Comparison of ENCODE assay signal across 8 cellular contexts in genomic region chr11:85682330-85683305, GRCh38. TPM values are rescaled to one million over a fixed set of nuclear protein-coding genes. Genes with fewer than 3 reads are reported as not detected.
DNase-seq lines count a peak whose midpoint lies in the region; ATAC-seq and TF ChIP-seq lines count a peak whose summit lies in the region.

No MANE protein-coding gene starts in this region.

- POLR2A ChIA-PET in AG04449 (lab: Yijun Ruan, JAX): no interaction called here

- H3K4ac ChIP-seq in mesendoderm (ENCODE audit: low read depth, low read length): no peak overlapping the region

- DNase-seq in AG04449 (ENCODE audit: low read depth, low spot score) (no peak), caudate nucleus (lab: John Stamatoyannopoulos, UW) (peak in 57 of 61 donors; percentile 6 to 73 (median 45)), mesendoderm (no peak), NCI-H526 treated with DMSO at 0.1 percent for 48 hours (lab: John Stamatoyannopoulos, UW) (no peak)
- DNase-seq in activated CD4-positive, CD25-positive, alpha-beta regulatory T cell (lab: John Stamatoyannopoulos, UW): peak; percentile 6 to 28 (median 12)
- peak; percentile 27 to 51 for DNase-seq in stimulated activated CD8-positive, alpha-beta memory T cell treated with anti-CD3 and anti-CD28 coated beads, Interleukin-2, amount 100 ng/mL, for 1 hour (ENCODE audit: low read depth in 2 of 2)

- no peaks in the 10 kb centered on the region for H3K36me3 ChIP-seq in mesendoderm (ENCODE audit: control insufficient read depth, insufficient read depth, low read length)

- H2AK5ac ChIP-seq in mesendoderm (ENCODE audit: low read length): no peak overlapping the region

- no peaks in the 10 kb centered on the region for H3K79me2 ChIP-seq in mesendoderm (ENCODE audit: control insufficient read depth, insufficient read depth, low read length)

- H3K79me1 ChIP-seq in mesendoderm (ENCODE audit: low read length): no peaks in the 10 kb centered on the region

- H3K4me3 ChIP-seq in AG04449 (ENCODE audit: low read depth, low read length): peak overlapping the region; percentile 61
- H3K4me3 ChIP-seq in mesendoderm (ENCODE audit: low read length): no peak overlapping the region

- H3K23ac ChIP-seq in mesendoderm (ENCODE audit: low read length): no peak overlapping the region

- CTCF ChIA-PET in AG04449 (lab: Yijun Ruan, JAX): interaction anchor here (1.2 to 4.5 kb wide), 3 partner anchors 8 to 14 kb away, joined by 3 to 21 read pairs (median 3); no protein-coding TSS in a partner anchor

- peaks cover 4% of the 10 kb centered on the region for H3K4me1 ChIP-seq in mesendoderm (ENCODE audit: control insufficient read depth, low read depth, low read length)

- H2BK15ac ChIP-seq in mesendoderm (replicated peaks; ENCODE audit: low read depth): no peak overlapping the region

- H4K5ac ChIP-seq in mesendoderm (ENCODE audit: low read length): no peak overlapping the region

- ATAC-seq in GM19324 (IDR thresholded peaks at IDR 0.05; ENCODE audit: low FRiP score, unreplicated experiment) (peak; percentile 67), HG03521 (IDR thresholded peaks at IDR 0.05; ENCODE audit: unreplicated experiment) (peak; percentile 88)

- H3K27ac ChIP-seq in caudate nucleus (ENCODE audit: low read depth, low read length) (no peak overlapping the region), mesendoderm (ENCODE audit: low read depth, low read length) (no peak overlapping the region)

- H4K8ac ChIP-seq in mesendoderm (ENCODE audit: low read depth, low read length): no peak overlapping the region

- H3K56ac ChIP-seq in mesendoderm (ENCODE audit: low read length): peak overlapping the region; percentile 17

- H3K27me3 ChIP-seq in mesendoderm (ENCODE audit: insufficient read depth, low read length, poor library complexity): peaks cover 2% of the 10 kb centered on the region

- no peak for TF ChIP-seq CTCF in AG04449 (IDR thresholded peaks at IDR 0.05; ENCODE audit: insufficient read depth, low read length, missing control alignments)

- WGBS in mesendoderm (ENCODE audit: extremely low coverage, insufficient coverage, low lambda C conversion rate): no CpG with 5 or more reads among the region's 43 CpGs

- no peak overlapping the region for H3K4me2 ChIP-seq in mesendoderm (ENCODE audit: low read length)

- H2BK120ac ChIP-seq in mesendoderm (ENCODE audit: low read depth, low read length): no peak overlapping the region

- no peak overlapping the region for H3K9ac ChIP-seq in mesendoderm (ENCODE audit: low read length)

- no peak overlapping the region for H2BK5ac ChIP-seq in mesendoderm (ENCODE audit: low read length)

- no peak overlapping the region for H3K18ac ChIP-seq in mesendoderm (ENCODE audit: low read length)

RNA-seq across cellular contexts. Expression of gene CCDC89, which starts 3.4 kb away (rescaled TPM):
- polyA plus RNA-seq in mesendoderm (2013, experiment 1 of 2): not detected
- not detected for polyA plus RNA-seq in mesendoderm (2013, experiment 2 of 2)

RNA-seq across cellular contexts. Expression of gene CREBZF, which starts 17.7 kb away (rescaled TPM):
- 20.4 TPM for polyA plus RNA-seq in mesendoderm (2013, experiment 1 of 2)
- polyA plus RNA-seq in mesendoderm (2013, experiment 2 of 2): 20.4 TPM

RNA-seq across cellular contexts. Expression of gene TMEM126A, which starts 34.9 kb away (rescaled TPM):
- polyA plus RNA-seq in mesendoderm (2013, experiment 1 of 2): 62.0 TPM
- 59.0 TPM for polyA plus RNA-seq in mesendoderm (2013, experiment 2 of 2)

RNA-seq across cellular contexts. Expression of gene TMEM126B, which starts 54.2 kb away (rescaled TPM):
- polyA plus RNA-seq in mesendoderm (2013, experiment 1 of 2): 77.1 TPM
- 75.3 TPM for polyA plus RNA-seq in mesendoderm (2013, experiment 2 of 2)

RNA-seq across cellular contexts. Expression of gene DLG2, which starts 55.5 kb away (rescaled TPM):
- polyA plus RNA-seq in mesendoderm (2013, experiment 1 of 2): 9.5 TPM
- 9.8 TPM for polyA plus RNA-seq in mesendoderm (2013, experiment 2 of 2)

Comparison
In these comparisons a context has a peak if more than half of its experiments do, and no peak if none do; other contexts are left out.
1. DNase-seq: peak in activated CD4-positive, CD25-positive, alpha-beta regulatory T cell (4 of 4), caudate nucleus (57 of 61) and stimulated activated CD8-positive, alpha-beta memory T cell treated with anti-CD3 and anti-CD28 coated beads, Interleukin-2, amount 100 ng/mL, for 1 hour (2 of 2); none in AG04449 (single experiment), mesendoderm (single experiment) and NCI-H526 treated with DMSO at 0.1 percent for 48 hours (single experiment).